Comparison of ENCODE assay signal across 19 cellular contexts in the genomic region with DNA sequence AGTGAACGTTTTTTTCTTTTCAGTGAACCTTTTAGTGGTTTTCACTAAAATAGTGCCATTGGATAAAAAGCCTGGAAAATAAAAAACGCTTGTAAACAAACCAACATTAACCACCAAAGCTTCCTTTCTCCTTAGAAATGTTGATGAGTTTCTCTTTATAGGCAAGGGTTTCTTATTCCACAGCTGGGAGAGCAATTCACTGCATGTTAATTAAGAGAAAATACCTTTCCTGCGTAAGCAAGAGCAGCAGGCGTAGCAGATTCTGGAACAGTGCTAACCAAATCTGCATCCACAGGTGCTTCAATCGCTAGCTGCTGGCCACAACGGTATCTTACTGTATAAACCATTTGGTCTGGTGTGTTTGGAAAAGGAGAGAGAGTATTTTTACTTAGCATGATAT.
"Had no signal": no experiment of that assay in that cellular context is flagged by ENCODE, and none has a peak within 500 bp of the region (broad histone marks: within the 10 kb centered on the region; RNA-seq: fewer than 3 reads in every experiment).

No MANE protein-coding gene starts in this region.

- H3K27me3 Mint-ChIP-seq: naive thymus-derived CD4-positive, alpha-beta T cell had no signal

- H3K9me3 Mint-ChIP-seq: naive thymus-derived CD4-positive, alpha-beta T cell; nephron progenitor cell had no signal

- H3K36me3 ChIP-seq: neutrophil had no signal

- H3K27me3 ChIP-seq: esophagus muscularis mucosa, gastroesophageal sphincter, neutrophil, stomach, transverse colon had no signal

- ATAC-seq: gastroesophageal sphincter; naive thymus-derived CD4-positive, alpha-beta T cell; sciatic nerve had no signal

- H3K9me3 ChIP-seq: esophagus muscularis mucosa, gastroesophageal sphincter, neutrophil, stomach, thoracic aorta, transverse colon had no signal

- DNase-seq: effector CD8-positive, alpha-beta T cell; glutamatergic neuron; kidney glomerular epithelial cell; mammary epithelial cell; naive thymus-derived CD4-positive, alpha-beta T cell; nephron progenitor cell; stimulated activated CD4-positive, alpha-beta T cell treated with anti-CD3 and anti-CD28 coated beads, Interleukin-2, amount 100 ng/mL, for 24 hours; stimulated activated CD4-positive, alpha-beta T cell treated with anti-CD3 and anti-CD28 coated beads, Interleukin-4, amount 100 ng/mL, for 4 hours; stimulated activated naive CD4-positive, alpha-beta T cell; stomach; substantia nigra; transverse colon had no signal

- H3K27ac ChIP-seq: coronary artery, epithelial cell of prostate, esophagus muscularis mucosa, gastroesophageal sphincter, neutrophil, stomach, thoracic aorta, transverse colon had no signal

- H3K4me3 Mint-ChIP-seq: naive thymus-derived CD4-positive, alpha-beta T cell; nephron progenitor cell had no signal

- H3K4me1 ChIP-seq: esophagus muscularis mucosa, gastroesophageal sphincter, stomach, transverse colon had no signal

- H3K27ac Mint-ChIP-seq: naive thymus-derived CD4-positive, alpha-beta T cell; nephron progenitor cell had no signal

- H3K4me1 Mint-ChIP-seq: naive thymus-derived CD4-positive, alpha-beta T cell; nephron progenitor cell had no signal

- H3K4me3 ChIP-seq: coronary artery, esophagus muscularis mucosa, gastroesophageal sphincter, stomach, thoracic aorta, transverse colon had no signal
